Comparison of ENCODE assay signal across 32 cellular contexts in genomic region chr11:65764434-65764833, GRCh38. TPM values are rescaled to one million over a fixed set of nuclear protein-coding genes. Genes with fewer than 3 reads are reported as not detected.
"Had no signal": no experiment of that assay in that cellular context is flagged by ENCODE, and none has a peak within 500 bp of the region (broad histone marks: within the 10 kb centered on the region; RNA-seq: fewer than 3 reads in every experiment).

No MANE protein-coding gene starts in this region.

- H3K27ac Mint-ChIP-seq: activated CD4-positive, alpha-beta T cell treated with anti-CD3 and anti-CD28 coated beads for 36 hours; activated naive CD8-positive, alpha-beta T cell treated with anti-CD3 and anti-CD28 coated beads, Interleukin-2, amount 50 U/mL, for 24 hours; activated T-helper 1 cell treated with anti-CD3 and anti-CD28 coated beads, Interleukin-12 subunit alpha, Interleukin-12 subunit beta, Interleukin-2, Interleukin-4 antibody, amounts not matched to agents 30 ng/mL and 10 ng/mL and 1 ng/mL, durations not matched to agents 14 hours and 24 hours and 36 hours; dendritic cell treated with granulocyte-macrophage colony-stimulating factor and Interleukin-4, amounts not matched to agents 40 ng/mL and 50 ng/mL, for 4 days; endodermal cell; mesothelial cell of epicardium; naive thymus-derived CD8-positive, alpha-beta T cell; neural progenitor cell; stimulated activated naive CD8-positive, alpha-beta T cell treated with anti-CD3 and anti-CD28 coated beads, Interleukin-15, Interleukin-2, amounts not matched to agents 100 ng/mL and 50 ng/mL, for 24 hours; T-helper 2 cell treated with Interferon-gamma antibody and Interleukin-4, amounts not matched to agents 5 μg/mL and 100 μg/mL, for 36 hours had no signal

- H3K27me3 Mint-ChIP-seq: dendritic cell treated with granulocyte-macrophage colony-stimulating factor and Interleukin-4, amounts not matched to agents 40 ng/mL and 50 ng/mL, for 4 days had no signal

- H3K9me3 Mint-ChIP-seq: activated naive CD8-positive, alpha-beta T cell treated with anti-CD3 and anti-CD28 coated beads, Interleukin-2, amount 50 U/mL, for 24 hours; activated T-helper 1 cell treated with anti-CD3 and anti-CD28 coated beads, Interleukin-12 subunit alpha, Interleukin-12 subunit beta, Interleukin-2, Interleukin-4 antibody, amounts not matched to agents 30 ng/mL and 10 ng/mL and 1 ng/mL, durations not matched to agents 14 hours and 24 hours and 36 hours; dendritic cell treated with granulocyte-macrophage colony-stimulating factor and Interleukin-4, amounts not matched to agents 40 ng/mL and 50 ng/mL, for 4 days; naive thymus-derived CD8-positive, alpha-beta T cell; stimulated activated naive CD8-positive, alpha-beta T cell treated with anti-CD3 and anti-CD28 coated beads, Interleukin-15, Interleukin-2, amounts not matched to agents 100 ng/mL and 50 ng/mL, for 24 hours; T-helper 2 cell treated with Interferon-gamma antibody and Interleukin-4, amounts not matched to agents 5 μg/mL and 100 μg/mL, for 36 hours had no signal

- H3K36me3 Mint-ChIP-seq: mesothelial cell of epicardium; naive thymus-derived CD8-positive, alpha-beta T cell; neural progenitor cell had no signal

- H3K4me1 Mint-ChIP-seq: endodermal cell, mesothelial cell of epicardium, neural progenitor cell had no signal

- H3K27ac ChIP-seq: heart left ventricle, neural progenitor cell, skin epidermis, thoracic aorta had no signal

- DNase-seq: activated CD4-positive, alpha-beta T cell treated with anti-CD3 and anti-CD28 coated beads for 36 hours; activated CD4-positive, CD25-positive, alpha-beta regulatory T cell; activated CD8-positive, alpha-beta memory T cell treated with anti-CD3 and anti-CD28 coated beads, Interleukin-2, amount 50 U/mL, for 4 hours; activated effector memory CD4-positive, alpha-beta T cell treated with anti-CD3 and anti-CD28 coated beads, Interleukin-2, amount 50 U/mL, for 16 hours; activated naive CD4-positive, alpha-beta T cell treated with anti-CD3 and anti-CD28 coated beads, Interleukin-2, amount 50 U/mL, for 16 hours; activated naive CD8-positive, alpha-beta T cell treated with anti-CD3 and anti-CD28 coated beads, Interleukin-2, amount 50 U/mL, for 24 hours; activated T-cell treated with anti-CD3 and anti-CD28 coated beads, Interleukin-2, amount 50 U/mL, for 1 hour; amygdala; central memory CD4-positive, alpha-beta T cell; endodermal cell; foreskin fibroblast; heart left ventricle; kidney glomerular epithelial cell; mammary epithelial cell; naive thymus-derived CD8-positive, alpha-beta T cell; posterior cingulate gyrus; stimulated activated CD4-positive, alpha-beta T cell treated with anti-CD3 and anti-CD28 coated beads, Interleukin-12 subunit alpha, Interleukin-12 subunit beta, amount 100 ng/mL, for 4 hours; stimulated activated CD4-positive, alpha-beta T cell treated with anti-CD3 and anti-CD28 coated beads, Interleukin-4, amount 100 ng/mL, for 1 hour; T-helper 1 cell; trophoblast cell had no signal

- H3K4me3 Mint-ChIP-seq: activated CD4-positive, alpha-beta T cell treated with anti-CD3 and anti-CD28 coated beads for 36 hours; activated naive CD8-positive, alpha-beta T cell treated with anti-CD3 and anti-CD28 coated beads, Interleukin-2, amount 50 U/mL, for 24 hours; activated T-helper 1 cell treated with anti-CD3 and anti-CD28 coated beads, Interleukin-12 subunit alpha, Interleukin-12 subunit beta, Interleukin-2, Interleukin-4 antibody, amounts not matched to agents 30 ng/mL and 10 ng/mL and 1 ng/mL, durations not matched to agents 14 hours and 24 hours and 36 hours; dendritic cell treated with granulocyte-macrophage colony-stimulating factor and Interleukin-4, amounts not matched to agents 40 ng/mL and 50 ng/mL, for 4 days; endodermal cell; mesothelial cell of epicardium; naive thymus-derived CD8-positive, alpha-beta T cell; neural progenitor cell; stimulated activated naive CD8-positive, alpha-beta T cell treated with anti-CD3 and anti-CD28 coated beads, Interleukin-15, Interleukin-2, amounts not matched to agents 100 ng/mL and 50 ng/mL, for 24 hours; T-helper 2 cell treated with Interferon-gamma antibody and Interleukin-4, amounts not matched to agents 5 μg/mL and 100 μg/mL, for 36 hours had no signal

- ATAC-seq: activated CD4-positive, alpha-beta T cell treated with anti-CD3 and anti-CD28 coated beads for 36 hours; activated naive CD8-positive, alpha-beta T cell treated with anti-CD3 and anti-CD28 coated beads, Interleukin-2, amount 50 U/mL, for 24 hours; esophagus mucosa; heart left ventricle; naive thymus-derived CD8-positive, alpha-beta T cell; sciatic nerve had no signal

RNA-seq across cellular contexts. Expression of gene OVOL1, which starts 22.4 kb away (rescaled TPM):
- total RNA-seq: activated CD8-positive, alpha-beta memory T cell treated with anti-CD3 and anti-CD28 coated beads for 36 hours; heart left ventricle; naive thymus-derived CD8-positive, alpha-beta T cell; omental fat pad; sciatic nerve had no signal
